In genomic region chr1:16873076-16873879, GRCh38 we compare ENCODE assay signal across 1 cellular context.
TF ChIP-seq lines count a peak whose summit lies in the region.

No MANE protein-coding gene starts in this region.

TF ChIP-seq in H1, 55 proteins besides CTCF, POLR2A, EP300 and RAD21:
- TF ChIP-seq MAX (IDR thresholded peaks at IDR 0.05): peak; percentile 56
- TF ChIP-seq KDM4A (IDR thresholded peaks at IDR 0.05; ENCODE audit: low read depth, low read length, severe bottlenecking): peak; percentile 32
- TF ChIP-seq SUZ12 (IDR thresholded peaks at IDR 0.05; ENCODE audit: low read length): 0 out of 2 replicates have a peak, but pooled peaks have one; percentile 28
- peak; percentile 59 for TF ChIP-seq E2F6 (IDR thresholded peaks at IDR 0.05)
